Comparison of ENCODE assay signal across 1 cellular context in genomic region chr2:227480528-227480927, GRCh38.
TF ChIP-seq lines count a peak whose summit lies in the region.

No MANE protein-coding gene starts in this region.

TF ChIP-seq in HepG2, 621 proteins besides CTCF, POLR2A, EP300 and RAD21 (continued from another document):
- TF ChIP-seq, protein P1, sequence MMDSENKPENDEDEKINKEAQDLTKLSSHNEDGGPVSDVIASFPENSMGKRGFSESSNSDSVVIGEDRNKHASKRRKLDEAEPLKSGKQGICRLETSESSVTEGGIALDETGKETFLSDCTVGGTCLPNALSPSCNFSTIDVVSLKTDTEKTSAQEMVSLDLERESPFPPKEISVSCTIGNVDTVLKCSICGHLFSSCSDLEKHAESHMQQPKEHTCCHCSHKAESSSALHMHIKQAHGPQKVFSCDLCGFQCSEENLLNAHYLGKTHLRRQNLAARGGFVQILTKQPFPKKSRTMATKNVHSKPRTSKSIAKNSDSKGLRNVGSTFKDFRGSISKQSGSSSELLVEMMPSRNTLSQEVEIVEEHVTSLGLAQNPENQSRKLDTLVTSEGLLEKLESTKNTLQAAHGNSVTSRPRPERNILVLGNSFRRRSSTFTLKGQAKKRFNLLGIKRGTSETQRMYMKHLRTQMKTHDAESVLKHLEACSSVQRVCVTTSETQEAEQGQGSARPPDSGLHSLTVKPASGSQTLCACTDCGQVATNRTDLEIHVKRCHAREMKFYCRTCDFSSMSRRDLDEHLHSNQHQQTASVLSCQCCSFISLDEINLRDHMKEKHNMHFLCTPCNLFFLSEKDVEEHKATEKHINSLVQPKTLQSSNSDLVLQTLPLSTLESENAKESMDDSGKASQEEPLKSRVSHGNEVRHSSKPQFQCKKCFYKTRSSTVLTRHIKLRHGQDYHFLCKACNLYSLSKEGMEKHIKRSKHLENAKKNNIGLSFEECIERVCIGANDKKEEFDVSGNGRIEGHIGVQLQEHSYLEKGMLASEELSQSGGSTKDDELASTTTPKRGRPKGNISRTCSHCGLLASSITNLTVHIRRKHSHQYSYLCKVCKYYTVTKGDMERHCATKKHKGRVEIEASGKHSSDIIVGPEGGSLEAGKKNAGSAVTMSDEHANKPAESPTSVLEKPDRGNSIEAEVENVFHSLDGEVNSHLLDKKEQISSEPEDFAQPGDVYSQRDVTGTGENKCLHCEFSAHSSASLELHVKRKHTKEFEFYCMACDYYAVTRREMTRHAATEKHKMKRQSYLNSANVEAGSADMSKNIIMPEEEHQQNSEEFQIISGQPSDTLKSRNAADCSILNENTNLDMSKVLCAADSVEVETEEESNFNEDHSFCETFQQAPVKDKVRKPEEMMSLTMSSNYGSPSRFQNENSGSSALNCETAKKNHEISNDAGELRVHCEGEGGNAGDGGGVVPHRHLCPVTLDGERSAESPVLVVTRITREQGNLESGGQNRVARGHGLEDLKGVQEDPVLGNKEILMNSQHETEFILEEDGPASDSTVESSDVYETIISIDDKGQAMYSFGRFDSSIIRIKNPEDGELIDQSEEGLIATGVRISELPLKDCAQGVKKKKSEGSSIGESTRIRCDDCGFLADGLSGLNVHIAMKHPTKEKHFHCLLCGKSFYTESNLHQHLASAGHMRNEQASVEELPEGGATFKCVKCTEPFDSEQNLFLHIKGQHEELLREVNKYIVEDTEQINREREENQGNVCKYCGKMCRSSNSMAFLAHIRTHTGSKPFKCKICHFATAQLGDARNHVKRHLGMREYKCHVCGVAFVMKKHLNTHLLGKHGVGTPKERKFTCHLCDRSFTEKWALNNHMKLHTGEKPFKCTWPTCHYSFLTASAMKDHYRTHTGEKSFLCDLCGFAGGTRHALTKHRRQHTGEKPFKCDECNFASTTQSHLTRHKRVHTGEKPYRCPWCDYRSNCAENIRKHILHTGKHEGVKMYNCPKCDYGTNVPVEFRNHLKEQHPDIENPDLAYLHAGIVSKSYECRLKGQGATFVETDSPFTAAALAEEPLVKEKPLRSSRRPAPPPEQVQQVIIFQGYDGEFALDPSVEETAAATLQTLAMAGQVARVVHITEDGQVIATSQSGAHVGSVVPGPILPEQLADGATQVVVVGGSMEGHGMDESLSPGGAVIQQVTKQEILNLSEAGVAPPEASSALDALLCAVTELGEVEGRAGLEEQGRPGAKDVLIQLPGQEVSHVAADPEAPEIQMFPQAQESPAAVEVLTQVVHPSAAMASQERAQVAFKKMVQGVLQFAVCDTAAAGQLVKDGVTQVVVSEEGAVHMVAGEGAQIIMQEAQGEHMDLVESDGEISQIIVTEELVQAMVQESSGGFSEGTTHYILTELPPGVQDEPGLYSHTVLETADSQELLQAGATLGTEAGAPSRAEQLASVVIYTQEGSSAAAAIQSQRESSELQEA (CRISPR knock-in tag; IDR thresholded peaks at IDR 0.05; ENCODE audit: not compliant biosample characterization): no peak
- no peak for TF ChIP-seq SIN3B (IDR thresholded peaks at IDR 0.05; ENCODE audit: low read length)
- no peak for TF ChIP-seq NFKBIZ (CRISPR knock-in tag; IDR thresholded peaks at IDR 0.05)
- no peak for TF ChIP-seq MBD4 (IDR thresholded peaks at IDR 0.05; ENCODE audit: borderline replicate concordance, low read length)
- TF ChIP-seq, protein P2, sequence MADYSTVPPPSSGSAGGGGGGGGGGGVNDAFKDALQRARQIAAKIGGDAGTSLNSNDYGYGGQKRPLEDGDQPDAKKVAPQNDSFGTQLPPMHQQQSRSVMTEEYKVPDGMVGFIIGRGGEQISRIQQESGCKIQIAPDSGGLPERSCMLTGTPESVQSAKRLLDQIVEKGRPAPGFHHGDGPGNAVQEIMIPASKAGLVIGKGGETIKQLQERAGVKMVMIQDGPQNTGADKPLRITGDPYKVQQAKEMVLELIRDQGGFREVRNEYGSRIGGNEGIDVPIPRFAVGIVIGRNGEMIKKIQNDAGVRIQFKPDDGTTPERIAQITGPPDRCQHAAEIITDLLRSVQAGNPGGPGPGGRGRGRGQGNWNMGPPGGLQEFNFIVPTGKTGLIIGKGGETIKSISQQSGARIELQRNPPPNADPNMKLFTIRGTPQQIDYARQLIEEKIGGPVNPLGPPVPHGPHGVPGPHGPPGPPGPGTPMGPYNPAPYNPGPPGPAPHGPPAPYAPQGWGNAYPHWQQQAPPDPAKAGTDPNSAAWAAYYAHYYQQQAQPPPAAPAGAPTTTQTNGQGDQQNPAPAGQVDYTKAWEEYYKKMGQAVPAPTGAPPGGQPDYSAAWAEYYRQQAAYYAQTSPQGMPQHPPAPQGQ (CRISPR knock-in tag; IDR thresholded peaks at IDR 0.05; ENCODE audit: borderline replicate concordance): no peak
- TF ChIP-seq CHCHD3 (CRISPR knock-in tag; IDR thresholded peaks at IDR 0.05): no peak
- TF ChIP-seq, protein P3, sequence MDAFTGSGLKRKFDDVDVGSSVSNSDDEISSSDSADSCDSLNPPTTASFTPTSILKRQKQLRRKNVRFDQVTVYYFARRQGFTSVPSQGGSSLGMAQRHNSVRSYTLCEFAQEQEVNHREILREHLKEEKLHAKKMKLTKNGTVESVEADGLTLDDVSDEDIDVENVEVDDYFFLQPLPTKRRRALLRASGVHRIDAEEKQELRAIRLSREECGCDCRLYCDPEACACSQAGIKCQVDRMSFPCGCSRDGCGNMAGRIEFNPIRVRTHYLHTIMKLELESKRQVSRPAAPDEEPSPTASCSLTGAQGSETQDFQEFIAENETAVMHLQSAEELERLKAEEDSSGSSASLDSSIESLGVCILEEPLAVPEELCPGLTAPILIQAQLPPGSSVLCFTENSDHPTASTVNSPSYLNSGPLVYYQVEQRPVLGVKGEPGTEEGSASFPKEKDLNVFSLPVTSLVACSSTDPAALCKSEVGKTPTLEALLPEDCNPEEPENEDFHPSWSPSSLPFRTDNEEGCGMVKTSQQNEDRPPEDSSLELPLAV (CRISPR knock-in tag; conservative IDR thresholded peaks at IDR 0.05; ENCODE audit: low read depth): no peak
- no peak for TF ChIP-seq ZNF672 (CRISPR knock-in tag; IDR thresholded peaks at IDR 0.05)
- TF ChIP-seq ZBTB2 (CRISPR knock-in tag; IDR thresholded peaks at IDR 0.05; ENCODE audit: low read depth): no peak
- TF ChIP-seq ZNF556 (CRISPR knock-in tag; IDR thresholded peaks at IDR 0.05; ENCODE audit: borderline replicate concordance): no peak
- no peak for TF ChIP-seq ZBTB26 (CRISPR knock-in tag; IDR thresholded peaks at IDR 0.05; ENCODE audit: borderline replicate concordance)
- TF ChIP-seq TFDP2 (CRISPR knock-in tag; IDR thresholded peaks at IDR 0.05): no peak
- no peak for TF ChIP-seq ZNF432 (CRISPR knock-in tag; IDR thresholded peaks at IDR 0.05; ENCODE audit: borderline replicate concordance)
- no peak for TF ChIP-seq ZNF44 (CRISPR knock-in tag; IDR thresholded peaks at IDR 0.05)
- TF ChIP-seq ZNF20 (CRISPR knock-in tag; IDR thresholded peaks at IDR 0.05): no peak
